ENCODE assay signal across 23 cellular contexts in genomic region chr9:129432671-129433154, GRCh38.
A peak's percentile ranks its signal among the peaks of the same experiment; 100 is the strongest.
DNase-seq lines count a peak whose midpoint lies in the region; ATAC-seq, FAIRE-seq and TF ChIP-seq lines count a peak whose summit lies in the region.
"Had no signal": no experiment of that assay in that cellular context is flagged by ENCODE, and none has a peak within 500 bp of the region (broad histone marks: within the 10 kb centered on the region; RNA-seq: fewer than 3 reads in every experiment).

No MANE protein-coding gene starts in this region.

- H3K4me1 ChIP-seq in A549 (peaks cover 3% of the 10 kb centered on the region), IMR-90 (ENCODE audit: control insufficient read depth, insufficient read depth, low read length) (peaks cover 6% of the 10 kb centered on the region; the same call in 1 of the 2 replicates), esophagus muscularis mucosa (peaks cover 14 to 42% (median 30%) of the 10 kb centered on the region in 4 donors)

- TF ChIP-seq POLR2A in A549 (IDR thresholded peaks at IDR 0.05; ENCODE audit: low read length) = no peak
- TF ChIP-seq POLR2A in IMR-90 (IDR thresholded peaks at IDR 0.05; ENCODE audit: low read depth, low read length) = no peak
- TF ChIP-seq POLR2A in esophagus muscularis mucosa (IDR thresholded peaks at IDR 0.05; ENCODE audit: low read depth) = no peak

- H2AK9ac ChIP-seq in IMR-90 (replicated peaks; ENCODE audit: low read depth, low read length, poor library complexity) = no peak overlapping the region

- no peak overlapping the region for H3K14ac ChIP-seq in IMR-90 (replicated peaks; ENCODE audit: low read depth, low read length)

- DNase-seq in A549 (ENCODE audit: low read depth in 1 of 2, low spot score in 1 of 2) (no peak), IMR-90 (no peak), nephron progenitor cell (no peak), esophagus muscularis mucosa (ENCODE audit: extremely low spot score) (no peak)
- no peak for DNase-seq in naive thymus-derived CD8-positive, alpha-beta T cell
- DNase-seq in central memory CD4-positive, alpha-beta T cell = no peak
- DNase-seq: activated CD4-positive, alpha-beta T cell treated with anti-CD3 and anti-CD28 coated beads for 1 hour; activated CD8-positive, alpha-beta memory T cell treated with anti-CD3 and anti-CD28 coated beads, Interleukin-2, amount 50 U/mL, for 4 hours; activated gamma-delta T cell; Calu3; esophagus squamous epithelium; immature natural killer cell; midbrain; MV-4-11; NCI-H2029; NCI-H524 treated with DMSO at 0.1 percent for 48 hours; OCI-M1; stimulated activated CD4-positive, alpha-beta T cell treated with anti-CD3 and anti-CD28 coated beads, Interleukin-4, amount 100 ng/mL, for 1 hour; T1000 had no signal

- WGBS in A549 (ENCODE audit: missing lambda C conversion rate) = 78% methylated on average over 9 of the region's 9 CpGs
- WGBS in IMR-90 (ENCODE audit: extremely low coverage in 2 of 2, insufficient read length in 1 of 2), 2 experiments = 69% methylated on average over 9 of the region's 9 CpGs; no CpG with 5 or more reads in 1 of the 2 experiments
- 77% methylated on average over 5 of the region's 9 CpGs for WGBS in esophagus muscularis mucosa

- no peaks in the 10 kb centered on the region for H3K9me1 ChIP-seq in IMR-90 (ENCODE audit: insufficient read depth, low read length)

- H3K4me2 ChIP-seq in A549 = no peak overlapping the region
- no peak overlapping the region for H3K4me2 ChIP-seq in IMR-90 (ENCODE audit: low read depth, low read length)

- H3K36me3 Mint-ChIP-seq in nephron progenitor cell (ENCODE audit: low read depth) = no peaks in the 10 kb centered on the region
- no peaks in the 10 kb centered on the region for H3K36me3 Mint-ChIP-seq in naive thymus-derived CD8-positive, alpha-beta T cell
- H3K36me3 Mint-ChIP-seq: immature natural killer cell had no signal

- H2AK5ac ChIP-seq in IMR-90 (ENCODE audit: low read depth, low read length) = no peak overlapping the region

- H4K5ac ChIP-seq in IMR-90 (ENCODE audit: low read depth, low read length) = no peak overlapping the region

- in situ Hi-C loops in IMR-90 (cut with MboI; ENCODE audit: low sequenced_read_pairs) = no loop called here

- POLR2A ChIA-PET in A549 (lab: Yijun Ruan, JAX) = no interaction called here
- POLR2A ChIA-PET in IMR-90 (lab: Charles Lee; ENCODE audit: unreplicated experiment) = no interaction called here
- POLR2A ChIA-PET in naive thymus-derived CD8-positive, alpha-beta T cell (lab: Charles Lee) = no interaction called here

- no peak overlapping the region for H2BK5ac ChIP-seq in IMR-90 (ENCODE audit: low read depth, low read length, poor library complexity, severe bottlenecking)

- no peaks in the 10 kb centered on the region for H4K20me1 ChIP-seq in IMR-90 (ENCODE audit: insufficient read depth, low read length)

- H3K9me3 ChIP-seq in A549 (no peaks in the 10 kb centered on the region), IMR-90 (ENCODE audit: control insufficient read depth, insufficient read depth, low read length) (peaks cover 5% of the 10 kb centered on the region), esophagus muscularis mucosa (no peaks in the 10 kb centered on the region)
- H3K9me3 ChIP-seq: esophagus squamous epithelium, heart left ventricle had no signal

- H3K4me3 Mint-ChIP-seq in nephron progenitor cell = peak overlapping the region; percentile 10
- H3K4me3 Mint-ChIP-seq in naive thymus-derived CD8-positive, alpha-beta T cell = no peak overlapping the region
- H3K4me3 Mint-ChIP-seq: immature natural killer cell had no signal

- H3K27me3 ChIP-seq in IMR-90 (ENCODE audit: control insufficient read depth, insufficient read depth, low read length) = peaks cover 6% of the 10 kb centered on the region; the same call in 1 of the 2 replicates
- H3K27me3 ChIP-seq in esophagus muscularis mucosa = no peaks in the 10 kb centered on the region

- CTCF ChIA-PET in A549 (lab: Yijun Ruan, JAX) = interaction anchor here (1.1 to 2.5 kb wide), 4 partner anchors 19 to 259 kb away, joined by 3 to 11 read pairs (median 4); no protein-coding TSS in a partner anchor
- CTCF ChIA-PET in IMR-90 (lab: Yijun Ruan, JAX) = no interaction called here

- TF ChIP-seq RAD21 in A549 (conservative IDR thresholded peaks at IDR 0.05 in 1 of 2, IDR thresholded peaks at IDR 0.05 in 1 of 2) = no peak
- no peak for TF ChIP-seq RAD21 in IMR-90 (IDR thresholded peaks at IDR 0.05; ENCODE audit: low read length)

- H3K4me1 Mint-ChIP-seq in nephron progenitor cell = peaks cover 85% of the 10 kb centered on the region
- H3K4me1 Mint-ChIP-seq in naive thymus-derived CD8-positive, alpha-beta T cell = peaks cover 6 to 17% (median 9%) of the 10 kb centered on the region in 4 donors

- H3K4ac ChIP-seq in IMR-90 (ENCODE audit: low read depth, low read length) = no peak overlapping the region

- H3K27me3 Mint-ChIP-seq in nephron progenitor cell (ENCODE audit: low read depth, poor library complexity) = peaks cover 32% of the 10 kb centered on the region
- H3K27me3 Mint-ChIP-seq in naive thymus-derived CD8-positive, alpha-beta T cell = peaks cover 2 to 21% (median 10%) of the 10 kb centered on the region in 5 donors

- no peaks in the 10 kb centered on the region for H3K36me3 ChIP-seq in IMR-90 (ENCODE audit: control insufficient read depth, insufficient read depth, low read length)
- no peaks in the 10 kb centered on the region for H3K36me3 ChIP-seq in esophagus muscularis mucosa
- H3K36me3 ChIP-seq: esophagus squamous epithelium, heart left ventricle had no signal

- H3K27ac ChIP-seq in A549 = peak overlapping the region; percentile 61 to 69; a peak in 4 of 6 replicates
- H3K27ac ChIP-seq in IMR-90 (ENCODE audit: insufficient read depth, low read length) = no peak overlapping the region
- H3K27ac ChIP-seq in cingulate gyrus (ENCODE audit: low read depth, low read length) = peak overlapping the region; percentile 47
- peak overlapping the region in 1 of 4 donors; percentile 20 for H3K27ac ChIP-seq in esophagus muscularis mucosa (replicated peaks in 1 of 4)
- H3K27ac ChIP-seq: esophagus squamous epithelium had no signal

- no peak overlapping the region for H4K91ac ChIP-seq in IMR-90 (ENCODE audit: insufficient read depth, low read depth, low read length)

- H2BK15ac ChIP-seq in IMR-90 (ENCODE audit: low read depth, low read length) = no peak overlapping the region

- ATAC-seq in A549 = no peak
- ATAC-seq in IMR-90 (ENCODE audit: low read depth) = no peak
- ATAC-seq in naive thymus-derived CD8-positive, alpha-beta T cell = no peak
- no peak for ATAC-seq in HG03097 (IDR thresholded peaks at IDR 0.05; ENCODE audit: low FRiP score, unreplicated experiment)

- H3K79me1 ChIP-seq in IMR-90 (ENCODE audit: low read depth in 1 of 2, low read length in 2 of 2) = no peaks in the 10 kb centered on the region

- peak overlapping the region; percentile 53 for H2AFZ ChIP-seq in IMR-90 (replicated peaks; ENCODE audit: low read length, poor library complexity)

- H3K4me3 ChIP-seq in A549 (no peak overlapping the region), IMR-90 (ENCODE audit: insufficient read depth, low read depth, low read length) (no peak overlapping the region), esophagus muscularis mucosa (no peak overlapping the region)
- H3K4me3 ChIP-seq: esophagus squamous epithelium, heart left ventricle had no signal

- H3K27ac Mint-ChIP-seq in nephron progenitor cell = peak overlapping the region; percentile 85
- H3K27ac Mint-ChIP-seq in naive thymus-derived CD8-positive, alpha-beta T cell = no peak overlapping the region
- H3K27ac Mint-ChIP-seq: immature natural killer cell had no signal

- H3K9me3 Mint-ChIP-seq in nephron progenitor cell = no peaks in the 10 kb centered on the region
- no peaks in the 10 kb centered on the region for H3K9me3 Mint-ChIP-seq in naive thymus-derived CD8-positive, alpha-beta T cell
- H3K9me3 Mint-ChIP-seq: immature natural killer cell had no signal

- dilution Hi-C loops in IMR-90 (cut with HindIII; ENCODE audit: low sequenced_read_pairs, unreplicated experiment) = no loop called here

- no peak overlapping the region for H2BK120ac ChIP-seq in IMR-90 (ENCODE audit: low read depth, low read length)

- no peak overlapping the region for H2BK20ac ChIP-seq in IMR-90 (ENCODE audit: low read depth, low read length)

- no peak overlapping the region for H3K18ac ChIP-seq in IMR-90 (ENCODE audit: low read depth, low read length)

- BruUV-seq in IMR-90 (replicated peaks; lab: Mats Ljungman, UMichigan) = no TSS peak

- intact Hi-C loops in IMR-90 (cut with micrococcal nuclease) (no loop called here), esophagus muscularis mucosa (cut with DNase I) (no loop called here)

- no peak overlapping the region for H3K9ac ChIP-seq in IMR-90 (ENCODE audit: low read depth, low read length)

- no peak overlapping the region for H4K8ac ChIP-seq in IMR-90 (ENCODE audit: low read depth in 2 of 2, low read length in 2 of 2)

- FAIRE-seq in A549 (lab: Jason Lieb, UNC) = no peak
- FAIRE-seq: astrocyte had no signal

- no peak for TF ChIP-seq EP300 in A549 (IDR thresholded peaks at IDR 0.05)
- TF ChIP-seq EP300 in esophagus muscularis mucosa (IDR thresholded peaks at IDR 0.05) = no peak

- TF ChIP-seq CTCF in A549 (IDR thresholded peaks at IDR 0.05) (no peak), IMR-90 (conservative IDR thresholded peaks at IDR 0.05; ENCODE audit: low read depth, low read length) (no peak), nephron progenitor cell (IDR thresholded peaks at IDR 0.05) (no peak), esophagus muscularis mucosa (IDR thresholded peaks at IDR 0.05) (no peak)

- no peak overlapping the region for H3K23ac ChIP-seq in IMR-90 (ENCODE audit: low read depth, low read length)

- no peak overlapping the region for H3K56ac ChIP-seq in IMR-90 (ENCODE audit: extremely low read depth, insufficient read depth, low read length)

TF ChIP-seq in A549, 52 proteins besides CTCF, POLR2A, EP300 and RAD21 (continues in another document):
- TF ChIP-seq NR3C1 (IDR thresholded peaks at IDR 0.05) (no peak), FOXS1 (CRISPR knock-in tag; IDR thresholded peaks at IDR 0.05) (no peak)

TF ChIP-seq in IMR-90, 13 proteins besides CTCF, POLR2A, EP300 and RAD21 (continues in another document):
- TF ChIP-seq NFE2L2 (IDR thresholded peaks at IDR 0.05; ENCODE audit: low read depth, low read length) (no peak), CEBPB (IDR thresholded peaks at IDR 0.05; ENCODE audit: low read depth, low read length) (no peak), BHLHE40 (IDR thresholded peaks at IDR 0.05; ENCODE audit: low read depth, low read length) (no peak), ELK1 (IDR thresholded peaks at IDR 0.05; ENCODE audit: borderline replicate concordance, low read depth, low read length) (no peak)
